In genomic region chr2:55157474-55157884, GRCh38 we compare ENCODE assay signal across 10 cellular contexts.
DNase-seq lines count a peak whose midpoint lies in the region; ATAC-seq and TF ChIP-seq lines count a peak whose summit lies in the region.
"Had no signal": no experiment of that assay in that cellular context is flagged by ENCODE, and none has a peak within 500 bp of the region (broad histone marks: within the 10 kb centered on the region; RNA-seq: fewer than 3 reads in every experiment).

No MANE protein-coding gene starts in this region.

- H3K36me3 ChIP-seq in heart left ventricle, result no peaks in the 10 kb centered on the region

- no peaks in the 10 kb centered on the region for H3K9me3 ChIP-seq in heart left ventricle

- H3K27me3 ChIP-seq in heart left ventricle, result no peaks in the 10 kb centered on the region

- ATAC-seq in heart left ventricle, result peak; percentile 60 to 77 (median 76)

- 29 to 55% (median 54%) methylated on average over 2 of the region's 2 CpGs for WGBS in heart left ventricle, 4 donors

- no peak for TF ChIP-seq CTCF in VCaP (conservative IDR thresholded peaks at IDR 0.05)
- TF ChIP-seq CTCF in heart left ventricle (IDR thresholded peaks at IDR 0.05), result peak in 1 of 12 donors; percentile 14

- H3K27ac ChIP-seq in VCaP (peak overlapping the region; percentile 53), heart left ventricle (peak overlapping the region in 7 of 12 donors; percentile 32 to 74 (median 44)), substantia nigra (ENCODE audit: low read depth, low read length, poor library complexity, severe bottlenecking) (peak overlapping the region; percentile 75)

- intact Hi-C loops in heart left ventricle (cut with DNase I), result loop anchor here in 2 of 10 donors (5.0 to 10.0 kb wide), 2 partner anchors 40 to 63 kb away; no protein-coding TSS in a partner anchor

- H3K4me3 ChIP-seq in heart left ventricle, result no peak overlapping the region

- DNase-seq in DMS153 (lab: John Stamatoyannopoulos, UW), result peak; percentile 18
- no peak for DNase-seq in DMS153 treated with DMSO at 0.1 percent for 48 hours (lab: John Stamatoyannopoulos, UW; ENCODE audit: unreplicated experiment)
- no peak for DNase-seq in heart left ventricle
- no peak for DNase-seq in substantia nigra (lab: John Stamatoyannopoulos, UW)
- no peak for DNase-seq in NCI-H146 treated with DMSO at 0.1 percent for 48 hours (lab: John Stamatoyannopoulos, UW; ENCODE audit: unreplicated experiment)
- DNase-seq in RPMI8226, result no peak
- no peak for DNase-seq in NCI-H2196 (lab: John Stamatoyannopoulos, UW; ENCODE audit: unreplicated experiment)
- DNase-seq: 8988T, naive B cell had no signal

- no peak for TF ChIP-seq POLR2A in heart left ventricle (IDR thresholded peaks at IDR 0.05)

- H3K4me1 ChIP-seq in heart left ventricle, result peaks cover 0 to 82% (median 42%) of the 10 kb centered on the region in 12 donors
